25 cellular contexts compared by ENCODE assay signal in the genomic region with DNA sequence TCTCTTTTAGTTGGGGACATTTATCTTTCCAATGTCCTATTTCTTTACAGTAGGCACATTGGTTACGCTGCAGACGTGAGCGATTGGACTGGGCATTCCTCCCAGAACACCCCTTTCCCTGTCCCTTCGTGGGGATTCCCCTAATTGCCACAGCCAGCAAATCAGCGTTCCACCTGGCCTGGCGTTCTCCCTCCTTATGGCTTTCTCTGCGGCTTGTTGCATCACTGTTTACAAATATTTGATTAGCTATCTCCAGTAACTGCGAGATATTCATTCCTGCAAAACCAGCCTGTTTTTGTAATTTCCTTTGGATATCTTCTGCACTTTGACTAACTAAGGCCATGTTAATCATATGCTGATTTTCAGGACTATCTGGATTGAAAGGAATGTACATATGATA.
"Had no signal": no experiment of that assay in that cellular context is flagged by ENCODE, and none has a peak within 500 bp of the region (broad histone marks: within the 10 kb centered on the region; RNA-seq: fewer than 3 reads in every experiment).

No MANE protein-coding gene starts in this region.

- H3K27me3 ChIP-seq: Peyer's patch, SJCRH30 had no signal

- ATAC-seq: activated CD4-positive, alpha-beta T cell treated with anti-CD3 and anti-CD28 coated beads for 36 hours; activated T-cell treated with anti-CD3 and anti-CD28 coated beads, Interleukin-2, amount 50 U/mL, for 72 hours had no signal

- H3K36me3 ChIP-seq: Peyer's patch, SJCRH30 had no signal

- H3K9me3 ChIP-seq: Peyer's patch, SJCRH30, SK-N-SH had no signal

- H3K4me1 ChIP-seq: Peyer's patch, SJCRH30 had no signal

- H3K9me3 Mint-ChIP-seq: activated CD4-positive, alpha-beta memory T cell treated with anti-CD3 and anti-CD28 coated beads, Interleukin-2, amount 10 ng/mL, durations not matched to agents 7 days and 5 days; activated naive CD4-positive, alpha-beta T cell treated with anti-CD3 and anti-CD28 coated beads, Interleukin-2, amount 10 ng/mL, durations not matched to agents 7 days and 5 days; activated naive CD8-positive, alpha-beta T cell treated with anti-CD3 and anti-CD28 coated beads for 36 hours; activated T-helper 2 cell treated with anti-CD3 and anti-CD28 coated beads, Interferon-gamma antibody, Interleukin-2, Interleukin-4, amounts not matched to agents 10 μg/mL and 5 μg/mL and 100 μg/mL, durations not matched to agents 14 hours and 24 hours and 36 hours had no signal

- H3K27ac ChIP-seq: Peyer's patch, RWPE1, SJCRH30, VCaP had no signal

- H3K4me3 ChIP-seq: Peyer's patch, SJCRH30 had no signal

- H3K27me3 Mint-ChIP-seq: activated CD4-positive, alpha-beta memory T cell treated with anti-CD3 and anti-CD28 coated beads, Interleukin-2, amount 10 ng/mL, durations not matched to agents 7 days and 5 days; activated CD4-positive, alpha-beta T cell treated with anti-CD3 and anti-CD28 coated beads for 36 hours; activated naive CD4-positive, alpha-beta T cell treated with anti-CD3 and anti-CD28 coated beads, Interleukin-2, amount 10 ng/mL, durations not matched to agents 7 days and 5 days; activated naive CD8-positive, alpha-beta T cell treated with anti-CD3 and anti-CD28 coated beads for 36 hours had no signal

- H3K4me3 Mint-ChIP-seq: activated CD4-positive, alpha-beta memory T cell treated with anti-CD3 and anti-CD28 coated beads, Interleukin-2, amount 10 ng/mL, durations not matched to agents 7 days and 5 days; activated CD4-positive, alpha-beta T cell treated with anti-CD3 and anti-CD28 coated beads for 36 hours; activated naive CD4-positive, alpha-beta T cell treated with anti-CD3 and anti-CD28 coated beads, Interleukin-2, amount 10 ng/mL, durations not matched to agents 7 days and 5 days; activated naive CD8-positive, alpha-beta T cell treated with anti-CD3 and anti-CD28 coated beads for 36 hours; activated T-cell treated with anti-CD3 and anti-CD28 coated beads, Interleukin-2, amount 50 U/mL, for 72 hours had no signal

- DNase-seq: activated CD4-positive, alpha-beta memory T cell treated with anti-CD3 and anti-CD28 coated beads, Interleukin-2, amount 10 ng/mL, durations not matched to agents 7 days and 5 days; activated CD4-positive, alpha-beta T cell treated with anti-CD3 and anti-CD28 coated beads for 36 hours; activated CD4-positive, alpha-beta T cell treated with anti-CD3 and anti-CD28 coated beads, Interleukin-2, amount 50 U/mL, for 1 hour; activated CD8-positive, alpha-beta memory T cell treated with anti-CD3 and anti-CD28 coated beads, Interleukin-2, amount 50 U/mL, for 4 hours; activated gamma-delta T cell treated with Interleukin-2 at 50 U/mL for 16 hours; activated naive CD4-positive, alpha-beta T cell treated with anti-CD3 and anti-CD28 coated beads, Interleukin-2, amount 10 ng/mL, durations not matched to agents 7 days and 5 days; activated naive CD8-positive, alpha-beta T cell treated with anti-CD3 and anti-CD28 coated beads for 36 hours; activated T-cell treated with anti-CD3 and anti-CD28 coated beads, Interleukin-2, amount 50 U/mL, for 72 hours; caudate nucleus; NCI-H1092; NCI-H1417; NCI-H1930; NCI-H2171; NCI-H226; NCI-H526; NCI-H82; OCI-M1; Peyer's patch; Right ventricle myocardium superior; SJCRH30; SK-N-SH; T-helper 1 cell had no signal

- H3K27ac Mint-ChIP-seq: activated CD4-positive, alpha-beta memory T cell treated with anti-CD3 and anti-CD28 coated beads, Interleukin-2, amount 10 ng/mL, durations not matched to agents 7 days and 5 days; activated CD4-positive, alpha-beta T cell treated with anti-CD3 and anti-CD28 coated beads for 36 hours; activated naive CD4-positive, alpha-beta T cell treated with anti-CD3 and anti-CD28 coated beads, Interleukin-2, amount 10 ng/mL, durations not matched to agents 7 days and 5 days; activated naive CD8-positive, alpha-beta T cell treated with anti-CD3 and anti-CD28 coated beads for 36 hours; activated T-cell treated with anti-CD3 and anti-CD28 coated beads, Interleukin-2, amount 50 U/mL, for 72 hours; activated T-helper 2 cell treated with anti-CD3 and anti-CD28 coated beads, Interferon-gamma antibody, Interleukin-2, Interleukin-4, amounts not matched to agents 10 μg/mL and 5 μg/mL and 100 μg/mL, durations not matched to agents 14 hours and 24 hours and 36 hours had no signal

- H3K36me3 Mint-ChIP-seq: activated naive CD4-positive, alpha-beta T cell treated with anti-CD3 and anti-CD28 coated beads, Interleukin-2, amount 10 ng/mL, durations not matched to agents 7 days and 5 days; activated naive CD8-positive, alpha-beta T cell treated with anti-CD3 and anti-CD28 coated beads for 36 hours had no signal

- H3K4me1 Mint-ChIP-seq: activated CD4-positive, alpha-beta memory T cell treated with anti-CD3 and anti-CD28 coated beads, Interleukin-2, amount 10 ng/mL, durations not matched to agents 7 days and 5 days; activated CD4-positive, alpha-beta T cell treated with anti-CD3 and anti-CD28 coated beads for 36 hours; activated naive CD4-positive, alpha-beta T cell treated with anti-CD3 and anti-CD28 coated beads, Interleukin-2, amount 10 ng/mL, durations not matched to agents 7 days and 5 days; activated naive CD8-positive, alpha-beta T cell treated with anti-CD3 and anti-CD28 coated beads for 36 hours had no signal
